8 cellular contexts compared by ENCODE assay signal in the genomic region with DNA sequence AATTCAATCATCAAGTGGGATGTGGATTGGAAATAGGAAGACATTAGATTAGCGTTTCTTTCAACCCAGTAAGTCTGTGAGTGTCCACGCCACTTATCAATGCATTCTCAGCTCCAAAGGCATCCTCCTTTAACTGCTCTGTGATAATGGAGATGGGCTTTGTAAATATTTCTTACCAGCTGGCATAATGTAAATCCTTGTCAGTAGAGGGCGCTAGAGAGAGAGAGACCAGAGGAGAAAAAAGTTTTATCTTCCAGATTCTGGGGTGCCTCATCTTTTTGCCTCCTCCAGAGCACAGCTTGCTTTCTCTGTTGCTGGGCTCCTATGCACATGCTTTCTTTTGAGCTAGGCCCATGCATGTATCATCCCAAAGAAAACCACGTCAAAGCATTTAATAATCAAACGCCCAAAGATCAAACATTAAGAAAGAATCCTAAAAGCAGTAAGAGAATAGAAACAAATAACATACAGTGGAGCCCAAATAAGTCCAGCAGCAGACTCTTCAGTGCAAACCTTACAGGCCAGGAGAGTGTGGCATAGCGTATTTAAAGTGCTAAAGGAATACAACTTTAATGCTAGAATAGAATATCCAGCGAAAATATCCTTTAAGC. TPM values are rescaled to one million over a fixed set of nuclear protein-coding genes. Genes with fewer than 3 reads are reported as not detected.
DNase-seq lines count a peak whose midpoint lies in the region; ATAC-seq, FAIRE-seq and TF ChIP-seq lines count a peak whose summit lies in the region.

No MANE protein-coding gene starts in this region.

- peaks cover 10% of the 10 kb centered on the region for H3K4me1 ChIP-seq in CD8-positive, alpha-beta T cell (ENCODE audit: insufficient read depth, low read length)
- no peaks in the 10 kb centered on the region for H3K4me1 ChIP-seq in neural progenitor cell

- no peaks in the 10 kb centered on the region for H3K9me3 Mint-ChIP-seq in CD8-positive, alpha-beta T cell
- H3K9me3 Mint-ChIP-seq in neural progenitor cell: peaks cover 7% of the 10 kb centered on the region

- H3K9ac ChIP-seq in neural progenitor cell: no peak overlapping the region

- peaks cover 10% of the 10 kb centered on the region for H3K4me1 Mint-ChIP-seq in CD8-positive, alpha-beta T cell (ENCODE audit: low read depth)
- H3K4me1 Mint-ChIP-seq in neural progenitor cell: peaks cover 3% of the 10 kb centered on the region

- CTCF ChIA-PET in CD8-positive, alpha-beta T cell (lab: Charles Lee): interaction anchor here (0.9 to 3.6 kb wide), 18 partner anchors 9 to 203 kb away, joined by 3 to 55 read pairs (median 6); partner anchors contain the start of gene MTMR1

- no peak overlapping the region for H3K27ac Mint-ChIP-seq in CD8-positive, alpha-beta T cell
- H3K27ac Mint-ChIP-seq in neural progenitor cell: no peak overlapping the region

- no peaks in the 10 kb centered on the region for H3K36me3 ChIP-seq in CD8-positive, alpha-beta T cell (ENCODE audit: insufficient read depth, low read length)
- no peaks in the 10 kb centered on the region for H3K36me3 ChIP-seq in neural progenitor cell

- H3K27me3 Mint-ChIP-seq in CD8-positive, alpha-beta T cell (ENCODE audit: low read depth): no peaks in the 10 kb centered on the region
- peaks cover 10% of the 10 kb centered on the region for H3K27me3 Mint-ChIP-seq in neural progenitor cell (ENCODE audit: insufficient read depth, low read depth)

- H3K36me3 Mint-ChIP-seq in CD8-positive, alpha-beta T cell: no peaks in the 10 kb centered on the region
- H3K36me3 Mint-ChIP-seq in neural progenitor cell: no peaks in the 10 kb centered on the region

- H3K9me3 ChIP-seq in CD8-positive, alpha-beta T cell (ENCODE audit: low read length): no peaks in the 10 kb centered on the region
- H3K9me3 ChIP-seq in neural progenitor cell (ENCODE audit: low read depth): peaks cover 4% of the 10 kb centered on the region

- no peaks in the 10 kb centered on the region for H3K27me3 ChIP-seq in CD8-positive, alpha-beta T cell (ENCODE audit: insufficient read depth, low read length)
- no peaks in the 10 kb centered on the region for H3K27me3 ChIP-seq in neural progenitor cell

- H2AFZ ChIP-seq in neural progenitor cell (replicated peaks): peak overlapping the region; percentile 80

- no peaks in the 10 kb centered on the region for H3K79me2 ChIP-seq in neural progenitor cell (ENCODE audit: low read depth)

- H4K20me1 ChIP-seq in neural progenitor cell (ENCODE audit: low read depth): no peaks in the 10 kb centered on the region

- ATAC-seq in CD8-positive, alpha-beta T cell: peak; percentile 62
- ATAC-seq in HG03135 (IDR thresholded peaks at IDR 0.05; ENCODE audit: unreplicated experiment) (no peak), GM21447 (IDR thresholded peaks at IDR 0.05; ENCODE audit: unreplicated experiment) (no peak)

- H3K27ac ChIP-seq in CD8-positive, alpha-beta T cell (ENCODE audit: low read depth, low read length): no peak overlapping the region
- no peak overlapping the region for H3K27ac ChIP-seq in neural progenitor cell

- DNase-seq in CD8-positive, alpha-beta T cell: peak in 2 of 7 experiments; percentile 23 to 30
- DNase-seq in GM19239 (ENCODE audit: insufficient read length, low spot score) (no peak), NCI-H748 treated with DMSO at 0.1 percent for 48 hours (lab: John Stamatoyannopoulos, UW) (peak; percentile 59), neural progenitor cell (ENCODE audit: low spot score) (peak; percentile 55), midbrain (lab: John Stamatoyannopoulos, UW) (no peak)
- peak; percentile 54 for DNase-seq in central memory CD4-positive, alpha-beta T cell

- FAIRE-seq in GM19239 (lab: Jason Lieb, UNC): peak; percentile 93

- H3F3A ChIP-seq in neural progenitor cell (ENCODE audit: low read depth): no peaks in the 10 kb centered on the region

- POLR2A ChIA-PET in CD8-positive, alpha-beta T cell (lab: Charles Lee): interaction anchor here (1.1 to 1.5 kb wide), 2 partner anchors 9 to 19 kb away, joined by 4 to 6 read pairs; partner anchors contain the start of gene MTMR1

- no peak overlapping the region for H3K4me3 Mint-ChIP-seq in CD8-positive, alpha-beta T cell
- H3K4me3 Mint-ChIP-seq in neural progenitor cell: no peak overlapping the region

- peak; percentile 59 for TF ChIP-seq CTCF in CD8-positive, alpha-beta T cell (IDR thresholded peaks at IDR 0.05)
- peak; percentile 64 for TF ChIP-seq CTCF in neural progenitor cell (IDR thresholded peaks at IDR 0.05)

- H3K4me2 ChIP-seq in neural progenitor cell: no peak overlapping the region

- intact Hi-C loops in CD8-positive, alpha-beta T cell (cut with DNase I, micrococcal nuclease): loop anchor here (1.0 kb wide), 3 partner anchors 9 to 34 kb away; no protein-coding TSS in a partner anchor

- no peak overlapping the region for H3K4me3 ChIP-seq in CD8-positive, alpha-beta T cell (ENCODE audit: low read depth, low read length)
- H3K4me3 ChIP-seq in neural progenitor cell: no peak overlapping the region

RNA-seq across cellular contexts. Expression of gene MTMR1, which starts 9.6 kb away (rescaled TPM):
- 10 to 100 TPM; 32.0 to 32.4 TPM for total RNA-seq in CD8-positive, alpha-beta T cell
- 17.4 and 18.0 TPM in 2 replicates for total RNA-seq in neural progenitor cell (ENCODE audit: low replicate concordance)

Comparison
In these comparisons a context has a peak if more than half of its experiments do, and no peak if none do; other contexts are left out.
1. DNase-seq: peak in NCI-H748 treated with DMSO at 0.1 percent for 48 hours (single experiment), central memory CD4-positive, alpha-beta T cell (single experiment) and neural progenitor cell (single experiment); none in GM19239 (single experiment) and midbrain (single experiment).